ENCODE assay signal across 13 cellular contexts in the genomic region with DNA sequence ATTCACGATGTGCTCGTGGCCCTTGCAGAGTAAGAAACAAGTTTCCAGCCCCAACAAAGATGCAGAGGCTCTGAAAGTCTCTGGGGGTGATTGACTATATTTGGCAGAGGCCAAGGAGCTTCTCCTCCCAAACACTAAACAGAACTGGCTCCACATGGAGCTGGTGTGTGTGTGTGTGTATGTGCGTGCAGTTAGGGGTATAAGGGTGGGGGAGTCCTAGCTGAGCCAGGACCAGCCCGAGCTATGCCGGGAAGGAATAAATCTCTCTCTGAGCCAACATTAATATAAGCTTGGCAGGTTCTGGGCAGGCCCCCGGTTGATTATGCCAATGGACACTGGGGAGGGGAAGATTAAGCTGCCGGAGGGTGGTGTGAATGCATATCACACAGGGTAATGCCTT.
"Had no signal": no experiment of that assay in that cellular context is flagged by ENCODE, and none has a peak within 500 bp of the region (broad histone marks: within the 10 kb centered on the region; RNA-seq: fewer than 3 reads in every experiment).

No MANE protein-coding gene starts in this region.

- H3K36me3 ChIP-seq: adrenal gland, cardiac muscle cell, heart left ventricle, pancreas, right lobe of liver, vagina had no signal

- H3K9me3 ChIP-seq: adrenal gland, heart left ventricle, pancreas, right lobe of liver, vagina had no signal

- DNase-seq: activated CD4-positive, alpha-beta T cell treated with anti-CD3 and anti-CD28 coated beads, Interleukin-2, amount 50 U/mL, for 4 hours; activated gamma-delta T cell; adrenal gland; heart left ventricle; left ventricle myocardium superior; naive B cell; pancreas; right lobe of liver; stimulated activated CD4-positive, alpha-beta T cell treated with anti-CD3 and anti-CD28 coated beads, Interleukin-4, amount 100 ng/mL, for 24 hours had no signal

- H3K27ac Mint-ChIP-seq: naive B cell; stimulated activated effector memory CD8-positive, alpha-beta T cell treated with anti-CD3 and anti-CD28 coated beads, Interleukin-12 subunit alpha, Interleukin-12 subunit beta, amount 100 ng/mL, for 72 hours had no signal

- ATAC-seq: activated naive CD4-positive, alpha-beta T cell treated with anti-CD3 and anti-CD28 coated beads, Interleukin-2, amount 50 U/mL, for 72 hours; heart left ventricle; left ventricle myocardium superior; pancreas; right lobe of liver; stimulated activated effector memory CD8-positive, alpha-beta T cell treated with anti-CD3 and anti-CD28 coated beads, Interleukin-12 subunit alpha, Interleukin-12 subunit beta, amount 100 ng/mL, for 72 hours had no signal

- H3K27me3 ChIP-seq: pancreas, right lobe of liver, vagina had no signal

- H3K4me1 ChIP-seq: adrenal gland, pancreas, right lobe of liver, vagina had no signal

- H3K9me3 Mint-ChIP-seq: activated naive CD4-positive, alpha-beta T cell treated with anti-CD3 and anti-CD28 coated beads, Interleukin-2, amount 50 U/mL, for 72 hours; stimulated activated effector memory CD8-positive, alpha-beta T cell treated with anti-CD3 and anti-CD28 coated beads, Interleukin-12 subunit alpha, Interleukin-12 subunit beta, amount 100 ng/mL, for 72 hours had no signal

- H3K4me3 Mint-ChIP-seq: naive B cell; stimulated activated effector memory CD8-positive, alpha-beta T cell treated with anti-CD3 and anti-CD28 coated beads, Interleukin-12 subunit alpha, Interleukin-12 subunit beta, amount 100 ng/mL, for 72 hours had no signal

- H3K4me1 Mint-ChIP-seq: naive B cell; stimulated activated effector memory CD8-positive, alpha-beta T cell treated with anti-CD3 and anti-CD28 coated beads, Interleukin-12 subunit alpha, Interleukin-12 subunit beta, amount 100 ng/mL, for 72 hours had no signal

- H3K27ac ChIP-seq: cardiac muscle cell, pancreas, right lobe of liver, vagina had no signal

- H3K4me3 ChIP-seq: adrenal gland, cardiac muscle cell, heart left ventricle, pancreas, right lobe of liver, vagina had no signal

- H3K36me3 Mint-ChIP-seq: activated naive CD4-positive, alpha-beta T cell treated with anti-CD3 and anti-CD28 coated beads, Interleukin-2, amount 50 U/mL, for 72 hours; naive B cell; stimulated activated effector memory CD8-positive, alpha-beta T cell treated with anti-CD3 and anti-CD28 coated beads, Interleukin-12 subunit alpha, Interleukin-12 subunit beta, amount 100 ng/mL, for 72 hours had no signal
